In the genomic region with DNA sequence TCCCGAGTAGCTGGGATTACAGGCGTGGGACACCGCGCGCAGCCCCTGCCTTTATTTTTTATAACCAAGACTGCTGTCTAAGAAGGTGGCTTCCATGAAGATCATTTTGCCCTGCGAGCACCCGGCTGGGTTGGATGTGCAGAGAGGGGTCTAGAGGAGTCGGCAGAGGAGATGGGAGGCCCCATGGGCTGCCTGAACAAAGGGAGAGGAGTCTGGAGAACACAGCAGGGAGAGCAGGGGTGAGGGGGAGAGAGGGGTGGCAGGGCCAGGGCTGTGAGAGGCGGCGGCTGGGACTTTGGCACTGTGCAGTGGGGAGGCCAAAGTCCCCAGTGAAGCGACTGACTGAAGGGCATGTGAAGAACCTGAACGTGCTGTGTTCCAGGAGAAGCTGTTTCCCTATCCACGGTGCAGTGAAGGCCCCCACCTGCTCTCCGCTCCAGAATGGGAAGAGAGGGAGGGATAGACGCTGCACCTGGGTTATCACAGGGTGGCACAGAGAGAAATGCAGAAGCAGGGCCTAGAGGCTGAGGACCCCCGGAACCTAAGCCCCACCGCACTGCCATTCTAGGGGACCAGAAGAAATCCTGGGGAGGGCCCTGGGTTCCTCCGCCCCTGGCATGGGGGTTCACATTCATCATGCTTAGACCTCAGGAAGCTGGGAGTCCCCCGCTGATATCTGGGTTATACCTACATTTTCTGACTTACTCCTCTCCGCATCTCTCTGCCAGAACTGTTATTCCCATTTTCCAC, we compare ENCODE assay signal across 1 cellular context.
TF ChIP-seq lines count a peak whose summit lies in the region.

No MANE protein-coding gene starts in this region.

TF ChIP-seq in IMR-90, 13 proteins besides CTCF, POLR2A, EP300 and RAD21 (continued from another document):
- TF ChIP-seq ELK1 (IDR thresholded peaks at IDR 0.05; ENCODE audit: borderline replicate concordance, low read depth, low read length), result no peak
- TF ChIP-seq CHD1 (IDR thresholded peaks at IDR 0.05; ENCODE audit: low read depth, low read length), result no peak
- no peak for TF ChIP-seq SMC3 (IDR thresholded peaks at IDR 0.05; ENCODE audit: low read depth, low read length)
- no peak for TF ChIP-seq MAZ (IDR thresholded peaks at IDR 0.05; ENCODE audit: borderline replicate concordance, low read depth, low read length)
- TF ChIP-seq NFE2L2 (IDR thresholded peaks at IDR 0.05; ENCODE audit: low read depth, low read length), result no peak
- TF ChIP-seq RCOR1 (IDR thresholded peaks at IDR 0.05; ENCODE audit: insufficient replicate concordance, low read length), result no peak
- no peak for TF ChIP-seq USF2 (IDR thresholded peaks at IDR 0.05; ENCODE audit: low read depth, low read length)
- TF ChIP-seq CEBPB (IDR thresholded peaks at IDR 0.05; ENCODE audit: low read depth, low read length), result no peak
- no peak for TF ChIP-seq MAFK (IDR thresholded peaks at IDR 0.05; ENCODE audit: low read depth, low read length)
